20 cellular contexts compared by ENCODE assay signal in the genomic region with DNA sequence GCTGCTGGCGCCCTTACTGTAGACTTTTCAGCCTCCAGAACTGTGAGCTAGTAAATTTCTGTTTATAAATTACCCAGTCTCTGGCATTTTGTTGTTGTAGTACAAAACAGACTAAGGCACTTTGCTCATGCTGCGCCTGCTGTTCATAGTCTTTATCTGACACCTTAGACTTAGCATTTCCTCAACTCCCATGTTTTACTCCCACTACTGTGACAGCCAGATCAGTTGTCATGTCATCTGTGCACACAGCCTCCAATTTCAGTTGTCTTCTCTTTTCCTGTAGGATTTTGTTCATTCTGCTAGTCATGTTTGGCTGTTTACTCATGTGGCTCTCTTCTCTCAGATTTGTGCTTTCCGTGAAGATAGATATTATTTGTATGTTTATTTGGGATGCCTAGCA.
"Had no signal": no experiment of that assay in that cellular context is flagged by ENCODE, and none has a peak within 500 bp of the region (broad histone marks: within the 10 kb centered on the region; RNA-seq: fewer than 3 reads in every experiment).

No MANE protein-coding gene starts in this region.

- H3K36me3 ChIP-seq: brain microvascular endothelial cell, gastroesophageal sphincter, sigmoid colon, thyroid gland had no signal

- H3K9me3 Mint-ChIP-seq: memory B cell; stimulated activated memory B cell treated with anti-CD40 and anti-IgM and Interleukin-4, amounts not matched to agents 10 μg/mL and 1 μg/mL and 100 μg/mL, for 72 hours had no signal

- H3K27ac Mint-ChIP-seq: memory B cell; stimulated activated memory B cell treated with anti-CD40 and anti-IgM and Interleukin-4, amounts not matched to agents 10 μg/mL and 1 μg/mL and 100 μg/mL, for 72 hours had no signal

- DNase-seq: activated CD4-positive, alpha-beta T cell treated with anti-CD3 and anti-CD28 coated beads, Interleukin-2, amount 50 U/mL, for 1 hour; activated CD8-positive, alpha-beta memory T cell treated with anti-CD3 and anti-CD28 coated beads, Interleukin-2, amount 50 U/mL, for 4 hours; activated effector memory CD4-positive, alpha-beta T cell treated with anti-CD3 and anti-CD28 coated beads, Interleukin-2, amount 50 U/mL, for 16 hours; activated naive CD4-positive, alpha-beta T cell treated with anti-CD3 and anti-CD28 coated beads, Interleukin-2, amount 50 U/mL, for 16 hours; activated T-cell treated with anti-CD3 and anti-CD28 coated beads, Interleukin-2, amount 50 U/mL, for 48 hours; aorta; brain microvascular endothelial cell; effector CD4-positive, alpha-beta T cell; mucosa of descending colon; naive B cell; sigmoid colon; stimulated activated CD4-positive, alpha-beta T cell treated with anti-CD3 and anti-CD28 coated beads, Interleukin-4, amount 100 ng/mL, for 24 hours; T1000; thyroid gland had no signal

- H3K27ac ChIP-seq: brain microvascular endothelial cell, coronary artery, gastroesophageal sphincter, sigmoid colon, thyroid gland had no signal

- H3K27me3 Mint-ChIP-seq: memory B cell; naive B cell; stimulated activated memory B cell treated with anti-CD40 and anti-IgM and Interleukin-4, amounts not matched to agents 10 μg/mL and 1 μg/mL and 100 μg/mL, for 72 hours had no signal

- H3K27me3 ChIP-seq: brain microvascular endothelial cell, gastroesophageal sphincter, sigmoid colon, thyroid gland had no signal

- H3K4me3 Mint-ChIP-seq: memory B cell; naive B cell; stimulated activated memory B cell treated with anti-CD40 and anti-IgM and Interleukin-4, amounts not matched to agents 10 μg/mL and 1 μg/mL and 100 μg/mL, for 72 hours had no signal

- H3K36me3 Mint-ChIP-seq: naive B cell had no signal

- ATAC-seq: activated CD4-positive, CD25-positive, alpha-beta regulatory T cell treated with anti-CD3 and anti-CD28 coated beads, Interleukin-2, amount 50 U/mL, for 24 hours; esophagus mucosa; gastroesophageal sphincter; mucosa of descending colon; stimulated activated memory B cell treated with anti-CD40 and anti-IgM and Interleukin-4, amounts not matched to agents 10 μg/mL and 1 μg/mL and 100 μg/mL, for 72 hours had no signal

- H3K4me3 ChIP-seq: coronary artery, gastroesophageal sphincter, mucosa of descending colon, sigmoid colon, thyroid gland had no signal

- H3K9me3 ChIP-seq: gastroesophageal sphincter, mucosa of descending colon, sigmoid colon, thyroid gland had no signal
